1 cellular context compared by ENCODE assay signal in genomic region chr1:240099748-240100147, GRCh38.
TF ChIP-seq lines count a peak whose summit lies in the region.

No MANE protein-coding gene starts in this region.

TF ChIP-seq in GM23338, 12 proteins besides CTCF, POLR2A, EP300 and RAD21 (continued from another document):
- TF ChIP-seq ZNF462 (CRISPR knock-in tag; IDR thresholded peaks at IDR 0.05) = no peak
- TF ChIP-seq REST (IDR thresholded peaks at IDR 0.05; ENCODE audit: unreplicated experiment) = no peak
- no peak for TF ChIP-seq ZNF331 (CRISPR knock-in tag; IDR thresholded peaks at IDR 0.05; ENCODE audit: low read depth)
- TF ChIP-seq NANOG (IDR thresholded peaks at IDR 0.05; ENCODE audit: borderline replicate concordance) = no peak
